Comparison of ENCODE assay signal across 9 cellular contexts in genomic region chr11:3162410-3163240, GRCh38. TPM values are rescaled to one million over a fixed set of nuclear protein-coding genes. Genes with fewer than 3 reads are reported as not detected.
DNase-seq lines count a peak whose midpoint lies in the region; ATAC-seq, FAIRE-seq and TF ChIP-seq lines count a peak whose summit lies in the region.
"Had no signal": no experiment of that assay in that cellular context is flagged by ENCODE, and none has a peak within 500 bp of the region (broad histone marks: within the 10 kb centered on the region; RNA-seq: fewer than 3 reads in every experiment).

No MANE protein-coding gene starts in this region.

- no peak for FAIRE-seq in GM19239 (lab: Jason Lieb, UNC)

- peaks cover 5% of the 10 kb centered on the region for H3K36me3 Mint-ChIP-seq in central memory CD8-positive, alpha-beta T cell (ENCODE audit: insufficient read depth)
- H3K36me3 Mint-ChIP-seq in mesothelial cell of epicardium: peaks cover 1% of the 10 kb centered on the region

- peaks cover 48% of the 10 kb centered on the region for H3K4me1 Mint-ChIP-seq in central memory CD8-positive, alpha-beta T cell
- H3K4me1 Mint-ChIP-seq in mesothelial cell of epicardium: peaks cover 50% of the 10 kb centered on the region

- no peak overlapping the region for H3K27ac ChIP-seq in subcutaneous abdominal adipose tissue (ENCODE audit: low read depth, low read length)

- H3K9me3 Mint-ChIP-seq in central memory CD8-positive, alpha-beta T cell: no peaks in the 10 kb centered on the region
- H3K9me3 Mint-ChIP-seq in mesothelial cell of epicardium: no peaks in the 10 kb centered on the region

- H3K27me3 Mint-ChIP-seq in central memory CD8-positive, alpha-beta T cell: peaks cover 31% of the 10 kb centered on the region
- H3K27me3 Mint-ChIP-seq in mesothelial cell of epicardium (ENCODE audit: low read depth): peaks cover 13% of the 10 kb centered on the region

- no peaks in the 10 kb centered on the region for H3K36me3 ChIP-seq in subcutaneous abdominal adipose tissue (ENCODE audit: control insufficient read depth in 5 of 5, insufficient read depth in 5 of 5, low read length in 5 of 5)

- no peak overlapping the region for H3K27ac Mint-ChIP-seq in central memory CD8-positive, alpha-beta T cell (ENCODE audit: low read depth)
- H3K27ac Mint-ChIP-seq in mesothelial cell of epicardium: no peak overlapping the region

- no peaks in the 10 kb centered on the region for H3K27me3 ChIP-seq in subcutaneous abdominal adipose tissue (ENCODE audit: control insufficient read depth in 5 of 5, insufficient read depth in 4 of 5, low read length in 5 of 5)

- TF ChIP-seq CTCF in HFF-Myc (IDR thresholded peaks at IDR 0.05; ENCODE audit: low read depth, low read length, missing control alignments): no peak
- no peak for TF ChIP-seq CTCF in mesothelial cell of epicardium (IDR thresholded peaks at IDR 0.05; ENCODE audit: unreplicated experiment)

- peaks cover 11 to 71% (median 65%) of the 10 kb centered on the region in 5 donors for H3K4me1 ChIP-seq in subcutaneous abdominal adipose tissue (ENCODE audit: control insufficient read depth in 5 of 5, insufficient read depth in 5 of 5, low read length in 5 of 5)

- H3K9me3 ChIP-seq in subcutaneous abdominal adipose tissue (ENCODE audit: control insufficient read depth in 5 of 5, low read length in 5 of 5): no peaks in the 10 kb centered on the region

- no peak for DNase-seq in HFF-Myc (ENCODE audit: extremely low read depth, low read depth)
- DNase-seq in central memory CD8-positive, alpha-beta T cell (ENCODE audit: low spot score in 2 of 2): no peak
- DNase-seq in mesothelial cell of epicardium (ENCODE audit: low spot score in 2 of 2, unreplicated experiment in 2 of 2): peak in 1 of 2 experiments; percentile 12
- DNase-seq in T-helper 9 cell: no peak
- DNase-seq in NCI-H1092 (lab: John Stamatoyannopoulos, UW): no peak
- DNase-seq in NCI-H2171 treated with DMSO at 0.1 percent for 48 hours (lab: John Stamatoyannopoulos, UW): no peak
- no peak for DNase-seq in GM19239 (ENCODE audit: insufficient read length, low spot score)
- DNase-seq: activated gamma-delta T cell had no signal

- H3K4me3 ChIP-seq in HFF-Myc (replicated peaks; ENCODE audit: low read depth, low read length) (peak overlapping the region; percentile 88), subcutaneous abdominal adipose tissue (ENCODE audit: low read depth in 1 of 5, low read length in 5 of 5) (peak overlapping the region in 3 of 5 donors; percentile 9 to 24 (median 15))

- ATAC-seq in central memory CD8-positive, alpha-beta T cell (replicated peaks; ENCODE audit: extremely low read depth, poor library complexity, severe bottlenecking): no peak

- H3K9ac ChIP-seq in subcutaneous abdominal adipose tissue (ENCODE audit: low read length in 5 of 5): no peak overlapping the region

- peak overlapping the region; percentile 86 for H3K4me3 Mint-ChIP-seq in central memory CD8-positive, alpha-beta T cell
- peak overlapping the region; percentile 72 for H3K4me3 Mint-ChIP-seq in mesothelial cell of epicardium

RNA-seq across cellular contexts. Expression of gene OSBPL5, which starts 2.5 kb away (rescaled TPM):
- total RNA-seq in mesothelial cell of epicardium: 31.6 to 37.1 TPM (median 34.4 TPM) in 3 replicates

RNA-seq across cellular contexts. Expression of gene MRGPRG, which starts 56.0 kb away (rescaled TPM):
- not detected in 3 replicates for total RNA-seq in mesothelial cell of epicardium
